Comparison of ENCODE assay signal across 1 cellular context in the genomic region with DNA sequence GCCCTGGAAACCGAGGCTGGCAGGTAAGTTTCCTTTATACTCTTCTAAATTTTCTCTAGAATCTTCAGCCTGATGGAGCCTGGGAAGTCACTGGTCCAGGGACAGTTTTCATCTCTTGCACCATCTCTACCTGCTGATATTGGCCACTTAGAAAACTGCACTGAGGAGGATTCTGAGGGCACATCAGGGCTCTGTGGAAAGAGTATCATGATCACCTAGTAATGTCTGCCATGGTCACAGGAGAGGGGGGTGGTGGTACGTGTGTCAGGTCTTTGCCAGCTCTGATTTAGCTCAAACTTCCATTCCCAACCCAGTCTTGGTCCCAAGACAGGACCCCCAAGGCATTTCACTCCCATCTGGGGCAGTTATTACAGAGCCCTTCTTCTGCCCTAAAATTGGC.
TF ChIP-seq lines count a peak whose summit lies in the region.

No MANE protein-coding gene starts in this region.

TF ChIP-seq in GM23338, 12 proteins besides CTCF, POLR2A, EP300 and RAD21:
- no peak for TF ChIP-seq ZNF114 (CRISPR knock-in tag; IDR thresholded peaks at IDR 0.05)
- TF ChIP-seq ZNF331 (CRISPR knock-in tag; IDR thresholded peaks at IDR 0.05; ENCODE audit: low read depth), result no peak
- no peak for TF ChIP-seq POLR2AphosphoS5 (IDR thresholded peaks at IDR 0.05; ENCODE audit: low read depth)
- TF ChIP-seq, protein P1, sequence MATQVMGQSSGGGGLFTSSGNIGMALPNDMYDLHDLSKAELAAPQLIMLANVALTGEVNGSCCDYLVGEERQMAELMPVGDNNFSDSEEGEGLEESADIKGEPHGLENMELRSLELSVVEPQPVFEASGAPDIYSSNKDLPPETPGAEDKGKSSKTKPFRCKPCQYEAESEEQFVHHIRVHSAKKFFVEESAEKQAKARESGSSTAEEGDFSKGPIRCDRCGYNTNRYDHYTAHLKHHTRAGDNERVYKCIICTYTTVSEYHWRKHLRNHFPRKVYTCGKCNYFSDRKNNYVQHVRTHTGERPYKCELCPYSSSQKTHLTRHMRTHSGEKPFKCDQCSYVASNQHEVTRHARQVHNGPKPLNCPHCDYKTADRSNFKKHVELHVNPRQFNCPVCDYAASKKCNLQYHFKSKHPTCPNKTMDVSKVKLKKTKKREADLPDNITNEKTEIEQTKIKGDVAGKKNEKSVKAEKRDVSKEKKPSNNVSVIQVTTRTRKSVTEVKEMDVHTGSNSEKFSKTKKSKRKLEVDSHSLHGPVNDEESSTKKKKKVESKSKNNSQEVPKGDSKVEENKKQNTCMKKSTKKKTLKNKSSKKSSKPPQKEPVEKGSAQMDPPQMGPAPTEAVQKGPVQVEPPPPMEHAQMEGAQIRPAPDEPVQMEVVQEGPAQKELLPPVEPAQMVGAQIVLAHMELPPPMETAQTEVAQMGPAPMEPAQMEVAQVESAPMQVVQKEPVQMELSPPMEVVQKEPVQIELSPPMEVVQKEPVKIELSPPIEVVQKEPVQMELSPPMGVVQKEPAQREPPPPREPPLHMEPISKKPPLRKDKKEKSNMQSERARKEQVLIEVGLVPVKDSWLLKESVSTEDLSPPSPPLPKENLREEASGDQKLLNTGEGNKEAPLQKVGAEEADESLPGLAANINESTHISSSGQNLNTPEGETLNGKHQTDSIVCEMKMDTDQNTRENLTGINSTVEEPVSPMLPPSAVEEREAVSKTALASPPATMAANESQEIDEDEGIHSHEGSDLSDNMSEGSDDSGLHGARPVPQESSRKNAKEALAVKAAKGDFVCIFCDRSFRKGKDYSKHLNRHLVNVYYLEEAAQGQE (IDR thresholded peaks at IDR 0.05; ENCODE audit: unreplicated experiment), result no peak
- TF ChIP-seq EZH2 (IDR thresholded peaks at IDR 0.05; ENCODE audit: low read depth, unreplicated experiment), result no peak
- no peak for TF ChIP-seq STAT1 (IDR thresholded peaks at IDR 0.05; ENCODE audit: unreplicated experiment)
- no peak for TF ChIP-seq EZH2phosphoT487 (IDR thresholded peaks at IDR 0.05; ENCODE audit: unreplicated experiment)
- no peak for TF ChIP-seq CREB1 (CRISPR knock-in tag; IDR thresholded peaks at IDR 0.05; ENCODE audit: low read depth)
